Comparison of ENCODE assay signal across 1 cellular context in the genomic region with DNA sequence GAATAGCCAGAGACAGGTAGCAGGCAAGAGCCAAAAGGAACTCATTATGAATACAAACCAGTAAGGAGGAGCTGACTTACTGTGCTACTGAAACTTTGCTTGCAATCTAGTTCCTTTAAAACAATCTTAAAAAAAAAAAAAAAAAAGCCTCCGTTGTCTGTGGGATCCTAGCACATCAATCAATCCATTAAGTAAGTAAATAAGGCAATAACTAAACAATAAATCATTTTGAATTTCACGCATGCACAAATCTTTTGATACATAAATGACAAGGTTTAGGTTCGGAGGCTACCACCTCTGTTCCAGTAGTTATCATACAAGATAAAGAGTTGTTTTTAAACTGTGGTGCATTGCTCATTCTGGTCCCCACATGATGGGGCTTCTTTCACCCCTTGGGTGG.
TF ChIP-seq lines count a peak whose summit lies in the region.

No MANE protein-coding gene starts in this region.

TF ChIP-seq in GM23338, 12 proteins besides CTCF, POLR2A, EP300 and RAD21 (continued from another document):
- TF ChIP-seq, protein P1, sequence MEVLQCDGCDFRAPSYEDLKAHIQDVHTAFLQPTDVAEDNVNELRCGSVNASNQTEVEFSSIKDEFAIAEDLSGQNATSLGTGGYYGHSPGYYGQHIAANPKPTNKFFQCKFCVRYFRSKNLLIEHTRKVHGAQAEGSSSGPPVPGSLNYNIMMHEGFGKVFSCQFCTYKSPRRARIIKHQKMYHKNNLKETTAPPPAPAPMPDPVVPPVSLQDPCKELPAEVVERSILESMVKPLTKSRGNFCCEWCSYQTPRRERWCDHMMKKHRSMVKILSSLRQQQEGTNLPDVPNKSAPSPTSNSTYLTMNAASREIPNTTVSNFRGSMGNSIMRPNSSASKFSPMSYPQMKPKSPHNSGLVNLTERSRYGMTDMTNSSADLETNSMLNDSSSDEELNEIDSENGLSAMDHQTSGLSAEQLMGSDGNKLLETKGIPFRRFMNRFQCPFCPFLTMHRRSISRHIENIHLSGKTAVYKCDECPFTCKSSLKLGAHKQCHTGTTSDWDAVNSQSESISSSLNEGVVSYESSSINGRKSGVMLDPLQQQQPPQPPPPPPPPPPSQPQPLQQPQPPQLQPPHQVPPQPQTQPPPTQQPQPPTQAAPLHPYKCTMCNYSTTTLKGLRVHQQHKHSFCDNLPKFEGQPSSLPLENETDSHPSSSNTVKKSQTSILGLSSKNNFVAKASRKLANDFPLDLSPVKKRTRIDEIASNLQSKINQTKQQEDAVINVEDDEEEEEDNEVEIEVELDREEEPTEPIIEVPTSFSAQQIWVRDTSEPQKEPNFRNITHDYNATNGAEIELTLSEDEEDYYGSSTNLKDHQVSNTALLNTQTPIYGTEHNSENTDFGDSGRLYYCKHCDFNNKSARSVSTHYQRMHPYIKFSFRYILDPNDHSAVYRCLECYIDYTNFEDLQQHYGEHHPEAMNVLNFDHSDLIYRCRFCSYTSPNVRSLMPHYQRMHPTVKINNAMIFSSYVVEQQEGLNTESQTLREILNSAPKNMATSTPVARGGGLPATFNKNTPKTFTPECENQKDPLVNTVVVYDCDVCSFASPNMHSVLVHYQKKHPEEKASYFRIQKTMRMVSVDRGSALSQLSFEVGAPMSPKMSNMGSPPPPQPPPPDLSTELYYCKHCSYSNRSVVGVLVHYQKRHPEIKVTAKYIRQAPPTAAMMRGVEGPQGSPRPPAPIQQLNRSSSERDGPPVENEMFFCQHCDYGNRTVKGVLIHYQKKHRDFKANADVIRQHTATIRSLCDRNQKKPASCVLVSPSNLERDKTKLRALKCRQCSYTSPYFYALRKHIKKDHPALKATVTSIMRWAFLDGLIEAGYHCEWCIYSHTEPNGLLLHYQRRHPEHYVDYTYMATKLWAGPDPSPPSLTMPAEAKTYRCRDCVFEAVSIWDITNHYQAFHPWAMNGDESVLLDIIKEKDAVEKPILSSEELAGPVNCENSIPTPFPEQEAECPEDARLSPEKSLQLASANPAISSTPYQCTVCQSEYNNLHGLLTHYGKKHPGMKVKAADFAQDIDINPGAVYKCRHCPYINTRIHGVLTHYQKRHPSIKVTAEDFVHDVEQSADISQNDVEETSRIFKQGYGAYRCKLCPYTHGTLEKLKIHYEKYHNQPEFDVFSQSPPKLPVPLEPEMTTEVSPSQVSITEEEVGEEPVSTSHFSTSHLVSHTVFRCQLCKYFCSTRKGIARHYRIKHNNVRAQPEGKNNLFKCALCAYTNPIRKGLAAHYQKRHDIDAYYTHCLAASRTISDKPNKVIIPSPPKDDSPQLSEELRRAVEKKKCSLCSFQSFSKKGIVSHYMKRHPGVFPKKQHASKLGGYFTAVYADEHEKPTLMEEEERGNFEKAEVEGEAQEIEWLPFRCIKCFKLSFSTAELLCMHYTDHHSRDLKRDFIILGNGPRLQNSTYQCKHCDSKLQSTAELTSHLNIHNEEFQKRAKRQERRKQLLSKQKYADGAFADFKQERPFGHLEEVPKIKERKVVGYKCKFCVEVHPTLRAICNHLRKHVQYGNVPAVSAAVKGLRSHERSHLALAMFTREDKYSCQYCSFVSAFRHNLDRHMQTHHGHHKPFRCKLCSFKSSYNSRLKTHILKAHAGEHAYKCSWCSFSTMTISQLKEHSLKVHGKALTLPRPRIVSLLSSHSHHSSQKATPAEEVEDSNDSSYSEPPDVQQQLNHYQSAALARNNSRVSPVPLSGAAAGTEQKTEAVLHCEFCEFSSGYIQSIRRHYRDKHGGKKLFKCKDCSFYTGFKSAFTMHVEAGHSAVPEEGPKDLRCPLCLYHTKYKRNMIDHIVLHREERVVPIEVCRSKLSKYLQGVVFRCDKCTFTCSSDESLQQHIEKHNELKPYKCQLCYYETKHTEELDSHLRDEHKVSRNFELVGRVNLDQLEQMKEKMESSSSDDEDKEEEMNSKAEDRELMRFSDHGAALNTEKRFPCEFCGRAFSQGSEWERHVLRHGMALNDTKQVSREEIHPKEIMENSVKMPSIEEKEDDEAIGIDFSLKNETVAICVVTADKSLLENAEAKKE (CRISPR knock-in tag; IDR thresholded peaks at IDR 0.05) = no peak
- TF ChIP-seq REST (IDR thresholded peaks at IDR 0.05; ENCODE audit: unreplicated experiment) (no peak), ZNF331 (CRISPR knock-in tag; IDR thresholded peaks at IDR 0.05; ENCODE audit: low read depth) (no peak), JUNB (IDR thresholded peaks at IDR 0.05; ENCODE audit: unreplicated experiment) (no peak), POLR2AphosphoS5 (IDR thresholded peaks at IDR 0.05; ENCODE audit: low read depth) (no peak), ZNF114 (CRISPR knock-in tag; IDR thresholded peaks at IDR 0.05) (no peak), NANOG (IDR thresholded peaks at IDR 0.05; ENCODE audit: borderline replicate concordance) (no peak)
